24 cellular contexts compared by ENCODE assay signal in the genomic region with DNA sequence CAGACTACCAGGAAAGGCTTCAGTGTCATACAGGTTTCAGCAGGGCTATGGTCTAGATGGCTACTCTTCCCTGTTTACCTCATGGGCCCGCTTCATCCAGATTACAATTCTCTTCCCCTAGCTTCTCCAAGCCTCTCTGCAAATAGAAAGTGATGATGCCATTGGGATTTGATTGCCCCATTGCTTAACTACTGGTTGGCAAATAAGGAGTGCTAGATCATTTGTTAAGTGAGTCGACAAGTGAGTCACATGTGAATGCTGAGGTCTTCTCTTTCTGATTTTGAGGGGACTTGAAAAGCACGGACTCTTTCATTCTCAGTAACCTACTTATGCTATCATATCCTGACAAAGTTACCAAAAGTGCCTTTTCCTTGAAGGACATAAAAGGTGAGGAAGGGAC.
"Had no signal": no experiment of that assay in that cellular context is flagged by ENCODE, and none has a peak within 500 bp of the region (broad histone marks: within the 10 kb centered on the region; RNA-seq: fewer than 3 reads in every experiment).

No MANE protein-coding gene starts in this region.

- H3K4me1 Mint-ChIP-seq: activated naive CD8-positive, alpha-beta T cell treated with anti-CD3 and anti-CD28 coated beads for 36 hours; immature natural killer cell had no signal

- H3K9me3 Mint-ChIP-seq: activated naive CD8-positive, alpha-beta T cell treated with anti-CD3 and anti-CD28 coated beads for 36 hours; activated T-helper 1 cell treated with anti-CD3 and anti-CD28 coated beads, Interleukin-12 subunit alpha, Interleukin-12 subunit beta, Interleukin-2, Interleukin-4 antibody, amounts not matched to agents 30 ng/mL and 10 ng/mL and 1 ng/mL, durations not matched to agents 14 hours and 24 hours and 36 hours had no signal

- FAIRE-seq: colon, pancreas had no signal

- H3K4me3 ChIP-seq: dorsolateral prefrontal cortex, heart right ventricle, lower lobe of right lung, pancreas, sigmoid colon, tibial artery had no signal

- H3K36me3 Mint-ChIP-seq: activated naive CD8-positive, alpha-beta T cell treated with anti-CD3 and anti-CD28 coated beads for 36 hours; immature natural killer cell; natural killer cell treated with Interleukin-12 subunit alpha and Interleukin-12 subunit beta and Interleukin-15 and Interleukin-18, amount 100 ng/mL, for 72 hours had no signal

- H3K4me3 Mint-ChIP-seq: activated naive CD8-positive, alpha-beta T cell treated with anti-CD3 and anti-CD28 coated beads for 36 hours; activated T-helper 1 cell treated with anti-CD3 and anti-CD28 coated beads, Interleukin-12 subunit alpha, Interleukin-12 subunit beta, Interleukin-2, Interleukin-4 antibody, amounts not matched to agents 30 ng/mL and 10 ng/mL and 1 ng/mL, durations not matched to agents 14 hours and 24 hours and 36 hours; immature natural killer cell; natural killer cell treated with Interleukin-12 subunit alpha and Interleukin-12 subunit beta and Interleukin-15 and Interleukin-18, amount 100 ng/mL, for 72 hours had no signal

- H3K27me3 ChIP-seq: heart right ventricle, neutrophil, pancreas, sigmoid colon, tibial artery had no signal

- H3K27me3 Mint-ChIP-seq: activated naive CD8-positive, alpha-beta T cell treated with anti-CD3 and anti-CD28 coated beads for 36 hours; natural killer cell treated with Interleukin-12 subunit alpha and Interleukin-12 subunit beta and Interleukin-15 and Interleukin-18, amount 100 ng/mL, for 72 hours had no signal

- ATAC-seq: heart right ventricle; lower lobe of right lung; natural killer cell treated with Interleukin-12 subunit alpha and Interleukin-12 subunit beta and Interleukin-15 and Interleukin-18, amount 100 ng/mL, for 72 hours; pancreas had no signal

- H3K27ac Mint-ChIP-seq: activated naive CD8-positive, alpha-beta T cell treated with anti-CD3 and anti-CD28 coated beads for 36 hours; activated T-helper 1 cell treated with anti-CD3 and anti-CD28 coated beads, Interleukin-12 subunit alpha, Interleukin-12 subunit beta, Interleukin-2, Interleukin-4 antibody, amounts not matched to agents 30 ng/mL and 10 ng/mL and 1 ng/mL, durations not matched to agents 14 hours and 24 hours and 36 hours; immature natural killer cell; natural killer cell treated with Interleukin-12 subunit alpha and Interleukin-12 subunit beta and Interleukin-15 and Interleukin-18, amount 100 ng/mL, for 72 hours had no signal

- H3K9me3 ChIP-seq: heart right ventricle, lower lobe of right lung, neutrophil, pancreas, sigmoid colon, tibial artery had no signal

- H3K4me1 ChIP-seq: lower lobe of right lung, pancreas, sigmoid colon, tibial artery had no signal

- H3K27ac ChIP-seq: dorsolateral prefrontal cortex, lower lobe of right lung, neutrophil, pancreas, sigmoid colon, tibial artery, WERI-Rb-1 had no signal

- H3K36me3 ChIP-seq: heart right ventricle, lower lobe of right lung, neutrophil, pancreas, sigmoid colon, tibial artery, WERI-Rb-1 had no signal

- DNase-seq: activated CD4-positive, alpha-beta T cell treated with anti-CD3 and anti-CD28 coated beads, Interleukin-2, amount 50 U/mL, for 48 hours; activated naive CD8-positive, alpha-beta T cell treated with anti-CD3 and anti-CD28 coated beads for 36 hours; activated T-cell treated with anti-CD3 and anti-CD28 coated beads for 4 hours; amygdala; central memory CD4-positive, alpha-beta T cell; dorsolateral prefrontal cortex; erythroblast; heart right ventricle; immature natural killer cell; lower lobe of right lung; pancreas; sigmoid colon; stimulated activated CD4-positive, alpha-beta T cell treated with anti-CD3 and anti-CD28 coated beads, Interleukin-12 subunit alpha, Interleukin-12 subunit beta, amount 100 ng/mL, for 4 hours; stimulated activated CD4-positive, alpha-beta T cell treated with anti-CD3 and anti-CD28 coated beads, Interleukin-1b, Interleukin-23, amount 100 ng/mL, for 48 hours; stimulated activated naive CD4-positive, alpha-beta T cell treated with Interleukin-2 at 50 U/mL for 16 hours; substantia nigra; SW 1271; T-helper 2 cell; tibial artery; WERI-Rb-1 had no signal
